8 cellular contexts compared by ENCODE assay signal in the genomic region with DNA sequence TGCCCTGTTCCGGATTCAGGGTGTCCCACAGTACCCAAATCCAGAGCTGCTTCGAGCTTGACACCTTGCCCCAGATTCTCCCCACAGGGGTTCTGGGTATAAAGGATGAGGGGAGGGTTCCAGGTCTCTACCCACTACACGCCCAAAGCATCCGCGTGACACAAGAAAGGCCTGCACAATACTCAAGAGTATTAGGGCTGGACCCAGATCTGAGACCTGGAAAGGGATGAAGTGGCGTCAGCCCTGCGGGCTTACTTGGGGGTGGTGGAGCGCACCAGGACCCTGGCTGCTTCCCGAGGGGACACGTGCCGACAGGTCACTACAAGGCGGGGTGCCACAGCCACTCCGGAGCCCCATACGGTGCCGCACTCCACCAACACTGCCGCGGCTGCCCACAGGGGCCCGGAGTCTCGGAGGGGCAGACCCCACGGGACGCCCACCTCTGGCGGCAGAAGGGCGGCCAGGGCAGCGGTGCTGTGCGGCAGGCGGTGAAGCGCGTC. TPM values are rescaled to one million over a fixed set of nuclear protein-coding genes. Genes with fewer than 3 reads are reported as not detected.
DNase-seq lines count a peak whose midpoint lies in the region; ATAC-seq and TF ChIP-seq lines count a peak whose summit lies in the region.

No MANE protein-coding gene starts in this region.

- H3K4me3 ChIP-seq in BJ (ENCODE audit: low read depth, low read length), result peak overlapping the region; percentile 51
- H3K4me3 ChIP-seq in naive thymus-derived CD4-positive, alpha-beta T cell (ENCODE audit: low read length), result peak overlapping the region; percentile 79

- H3K27me3 ChIP-seq in BJ (ENCODE audit: control insufficient read depth, insufficient read depth, low read length), result no peaks in the 10 kb centered on the region
- H3K27me3 ChIP-seq in naive thymus-derived CD4-positive, alpha-beta T cell (ENCODE audit: control insufficient read depth in 2 of 2, insufficient read depth in 2 of 2, low read length in 2 of 2), result no peaks in the 10 kb centered on the region

- H3K4me1 Mint-ChIP-seq in IgD-negative memory B cell, result peaks cover 6 to 28% (median 20%) of the 10 kb centered on the region in 3 donors
- H3K4me1 Mint-ChIP-seq in naive thymus-derived CD4-positive, alpha-beta T cell, result peaks cover 15 to 51% (median 36%) of the 10 kb centered on the region in 7 donors

- H3K4me3 Mint-ChIP-seq in IgD-negative memory B cell, result peak overlapping the region; percentile 90 to 96 (median 93)
- H3K4me3 Mint-ChIP-seq in naive thymus-derived CD4-positive, alpha-beta T cell, result peak overlapping the region; percentile 81 to 96 (median 90)

- intact Hi-C loops in naive thymus-derived CD4-positive, alpha-beta T cell (cut with micrococcal nuclease), result loop anchor here (5.0 kb wide), 3 partner anchors 57 to 828 kb away; a partner anchor contains a TSS

- peak; percentile 6 for ATAC-seq in GM19397 (IDR thresholded peaks at IDR 0.05; ENCODE audit: unreplicated experiment)
- ATAC-seq in naive thymus-derived CD4-positive, alpha-beta T cell, result no peak

- peaks cover 2% of the 10 kb centered on the region for H3K36me3 Mint-ChIP-seq in IgD-negative memory B cell
- peaks cover 0 to 13% (median 5%) of the 10 kb centered on the region in 5 donors for H3K36me3 Mint-ChIP-seq in naive thymus-derived CD4-positive, alpha-beta T cell

- H3K27ac Mint-ChIP-seq in IgD-negative memory B cell, result peak overlapping the region in 2 of 3 donors; percentile 88 to 93
- H3K27ac Mint-ChIP-seq in naive thymus-derived CD4-positive, alpha-beta T cell, result peak overlapping the region; percentile 14 to 93 (median 83)

- peaks cover 13 to 22% of the 10 kb centered on the region in 2 donors for H3K4me1 ChIP-seq in naive thymus-derived CD4-positive, alpha-beta T cell (ENCODE audit: control insufficient read depth in 2 of 2, insufficient read depth in 2 of 2, low read length in 2 of 2)

- no peaks in the 10 kb centered on the region for H3K27me3 Mint-ChIP-seq in IgD-negative memory B cell
- H3K27me3 Mint-ChIP-seq in naive thymus-derived CD4-positive, alpha-beta T cell, result no peaks in the 10 kb centered on the region

- no peaks in the 10 kb centered on the region for H3K9me3 Mint-ChIP-seq in IgD-negative memory B cell
- H3K9me3 Mint-ChIP-seq in naive thymus-derived CD4-positive, alpha-beta T cell, result no peaks in the 10 kb centered on the region

- POLR2A ChIA-PET in BJ (lab: Charles Lee), result no interaction called here
- POLR2A ChIA-PET in naive thymus-derived CD4-positive, alpha-beta T cell (lab: Charles Lee), result interaction anchor here (0.7 to 7.7 kb wide), 8 partner anchors 12 to 76 kb away, joined by 3 to 139 read pairs (median 13); a partner anchor contains a TSS

- H3K36me3 ChIP-seq in BJ (ENCODE audit: control insufficient read depth, insufficient read depth, low read length), result peaks cover 5% of the 10 kb centered on the region
- H3K36me3 ChIP-seq in naive thymus-derived CD4-positive, alpha-beta T cell (ENCODE audit: control insufficient read depth in 2 of 3, insufficient read depth in 3 of 3, low read length in 3 of 3), result peaks cover 0 to 8% (median 0%) of the 10 kb centered on the region in 3 experiments

- no peak for TF ChIP-seq CTCF in BJ (IDR thresholded peaks at IDR 0.05; ENCODE audit: insufficient read depth, low read depth, low read length)

- DNase-seq in BJ (ENCODE audit: low read depth) (no peak), A172 (ENCODE audit: low spot score) (no peak), NCI-H510A (lab: John Stamatoyannopoulos, UW) (no peak)
- DNase-seq in naive thymus-derived CD4-positive, alpha-beta T cell, result peak in 2 of 9 donors; percentile 7 to 21
- DNase-seq in activated CD8-positive, alpha-beta memory T cell treated with anti-CD3 and anti-CD28 coated beads for 24 hours, result no peak

- CTCF ChIA-PET in BJ (lab: Yijun Ruan, JAX), result interaction anchor here (0.6 to 5.5 kb wide), 12 partner anchors 10 to 261 kb away, joined by 3 to 46 read pairs (median 4); a partner anchor contains a TSS
- CTCF ChIA-PET in naive thymus-derived CD4-positive, alpha-beta T cell (lab: Charles Lee), result interaction anchor here (1.0 to 3.8 kb wide), 10 partner anchors 9 to 219 kb away, joined by 3 to 49 read pairs (median 10); no protein-coding TSS in a partner anchor

- peak overlapping the region; percentile 87 for H3K27ac ChIP-seq in cingulate gyrus (ENCODE audit: low read depth, low read length)
- peak overlapping the region; percentile 80 for H3K27ac ChIP-seq in naive thymus-derived CD4-positive, alpha-beta T cell (ENCODE audit: low read depth, low read length)

- no peaks in the 10 kb centered on the region for H3K9me3 ChIP-seq in naive thymus-derived CD4-positive, alpha-beta T cell (ENCODE audit: control insufficient read depth in 2 of 3, low read length in 3 of 3)

RNA-seq across cellular contexts. Expression of a gene that starts 1.3 kb away (rescaled TPM):
- 2.7 and 5.3 TPM in 2 replicates for polyA plus RNA-seq in BJ (2011; rRNA removed)
- 3.1 and 3.2 TPM in 2 replicates for polyA minus RNA-seq in BJ (2011; rRNA and poly(A)+ RNA removed)
- polyA plus RNA-seq in IgD-negative memory B cell, result 21.0 TPM
- 10 to 100 TPM; 13.8 to 35.9 (median 19.5) TPM for total RNA-seq in naive thymus-derived CD4-positive, alpha-beta T cell
- 10 to 100 TPM; 21.0 to 25.0 TPM for polyA plus RNA-seq in naive thymus-derived CD4-positive, alpha-beta T cell
- 16.8 and 19.1 TPM in 2 replicates for total RNA-seq in A172 (2014; rRNA removed; shearing (Covaris generic))

RNA-seq across cellular contexts. Expression of a gene that starts 12.6 kb away (rescaled TPM):
- polyA plus RNA-seq in BJ (2011; rRNA removed), result 13.9 and 18.4 TPM in 2 replicates
- 7.5 and 8.9 TPM in 2 replicates for polyA minus RNA-seq in BJ (2011; rRNA and poly(A)+ RNA removed)
- 4.0 TPM for polyA plus RNA-seq in IgD-negative memory B cell
- 1 to 10 TPM; 3.0 to 5.5 (median 3.2) TPM for total RNA-seq in naive thymus-derived CD4-positive, alpha-beta T cell
- polyA plus RNA-seq in naive thymus-derived CD4-positive, alpha-beta T cell, result 1 to 10 TPM in 1 of 2 donors, under 1 TPM in 1; 0.91 to 2.9 TPM
- 15.3 and 16.3 TPM in 2 replicates for total RNA-seq in A172 (2014; rRNA removed; shearing (Covaris generic))

RNA-seq across cellular contexts. Expression of a gene that starts 25.1 kb away (rescaled TPM):
- polyA plus RNA-seq in BJ (2011; rRNA removed) (55.0 and 128 TPM in 2 replicates), IgD-negative memory B cell (7.2 TPM)
- 170 and 185 TPM in 2 replicates for polyA minus RNA-seq in BJ (2011; rRNA and poly(A)+ RNA removed)
- 100 to 1,000 TPM in 3 of 5 experiments, 10 to 100 TPM in 2; 81.6 to 124 (median 119) TPM for total RNA-seq in naive thymus-derived CD4-positive, alpha-beta T cell
- polyA plus RNA-seq in naive thymus-derived CD4-positive, alpha-beta T cell, result 10 to 100 TPM; 14.2 to 17.8 TPM
- total RNA-seq in A172 (2014; rRNA removed; shearing (Covaris generic)), result 102 and 104 TPM in 2 replicates
